ENCODE assay signal across 1 cellular context in genomic region chr5:94573349-94573748, GRCh38.
TF ChIP-seq lines count a peak whose summit lies in the region.

No MANE protein-coding gene starts in this region.

TF ChIP-seq in GM23338, 12 proteins besides CTCF, POLR2A, EP300 and RAD21:
- peak; percentile 75; the same call in 1 of the 2 replicates for TF ChIP-seq ZNF462 (CRISPR knock-in tag; IDR thresholded peaks at IDR 0.05)
TF ChIP-seq in GM23338: peak in this region for 1; not testable (repeated sequence) for 11.
